ENCODE assay signal across 8 cellular contexts in the genomic region with DNA sequence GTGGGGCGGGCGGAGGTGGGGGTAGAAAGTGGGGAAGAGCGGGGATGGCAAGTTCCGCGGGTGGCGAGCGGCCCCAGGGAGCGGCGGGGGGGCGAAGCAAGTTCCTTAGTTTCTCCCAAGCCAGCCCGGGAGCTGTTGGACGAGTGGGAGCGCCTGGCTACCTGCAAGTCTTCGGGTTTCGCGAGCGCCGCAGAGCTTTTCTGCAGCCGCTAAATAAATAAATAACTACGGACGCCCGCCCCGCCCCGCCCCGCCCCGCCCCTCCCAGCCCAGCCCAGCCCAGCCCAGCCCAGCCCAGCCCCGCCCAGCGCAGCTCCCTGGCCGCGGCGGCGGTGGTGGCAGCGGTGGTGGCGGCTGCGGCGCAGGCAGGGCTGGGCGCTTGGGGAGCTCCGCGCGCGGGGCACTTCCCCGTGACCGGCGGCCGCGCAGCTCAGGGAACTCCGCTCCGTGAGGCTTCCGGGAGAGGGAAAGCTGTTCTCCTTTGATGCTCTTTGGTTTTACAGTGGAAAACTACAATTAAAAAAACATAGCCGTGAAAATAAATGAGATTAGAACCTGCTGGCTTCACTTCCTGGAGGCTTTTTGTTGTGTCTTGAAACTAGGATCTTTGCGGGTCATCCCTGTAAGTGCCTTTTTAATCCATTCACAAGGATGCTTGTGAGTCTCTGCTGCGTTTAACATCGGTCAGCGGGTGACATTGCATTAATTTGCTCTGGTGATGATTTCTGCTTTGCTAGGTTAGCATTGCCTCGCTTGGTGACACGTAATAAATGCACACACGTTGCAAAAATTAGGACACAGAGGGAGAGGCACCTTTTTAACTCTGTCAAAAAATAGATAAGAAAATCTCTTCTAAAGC. TPM values are rescaled to one million over a fixed set of nuclear protein-coding genes. Genes with fewer than 3 reads are reported as not detected.
DNase-seq lines count a peak whose midpoint lies in the region; ATAC-seq and TF ChIP-seq lines count a peak whose summit lies in the region.

Gene UBE2L5 (plus strand): TSS at position 438 of the 859 bp plus-strand sequence. CDS start 5,498 bp downstream, outside the sequence.

- H3K4me3 Mint-ChIP-seq in HFFc6: peak within 1 kb of the TSS; percentile 89

- H3K36me3 Mint-ChIP-seq in HFFc6 (ENCODE audit: low read depth): no peaks in the 10 kb centered on the region

- H3K27me3 Mint-ChIP-seq in HFFc6 (ENCODE audit: insufficient read depth): no peaks in the 10 kb centered on the region; the same call in 1 of the 2 replicates

- peak; percentile 76 for DNase-seq in DMS 273 (lab: John Stamatoyannopoulos, UW; ENCODE audit: unreplicated experiment)
- no peak for DNase-seq in DMS 273 treated with DMSO at 0.1 percent for 48 hours (lab: John Stamatoyannopoulos, UW)
- peak; percentile 91 for DNase-seq in HFFc6
- peak; percentile 39 to 53 for DNase-seq in NCI-H1930 (lab: John Stamatoyannopoulos, UW)
- DNase-seq in activated CD4-positive, CD25-positive, alpha-beta regulatory T cell treated with anti-CD3 and anti-CD28 coated beads, Interleukin-2, amount 50 U/mL, for 72 hours: peak; percentile 75
- peak; percentile 90 for DNase-seq in coronary artery (ENCODE audit: low spot score)
- peak; percentile 81 to 82 for DNase-seq in left colon
- peak in 3 of 4 experiments; percentile 35 to 62 (median 44) for DNase-seq in stimulated activated CD4-positive, alpha-beta T cell treated with anti-CD3 and anti-CD28 coated beads, Interleukin-1b, Interleukin-23, amount 100 ng/mL, for 24 hours (ENCODE audit: low read depth in 4 of 4, low spot score in 1 of 4)

- intact Hi-C loops in left colon (cut with DNase I, micrococcal nuclease): loop anchor here in 1 of 2 donors (5.0 kb wide), 1 partner anchor 40 kb away; no protein-coding TSS in a partner anchor

- ATAC-seq in left colon: peak; percentile 84

- H3K27ac ChIP-seq in coronary artery: peak within 1 kb of the TSS; percentile 84 to 96

- H3K4me1 Mint-ChIP-seq in HFFc6 (ENCODE audit: low read depth): peaks cover 48% of the 10 kb centered on the region

- H3K9me3 Mint-ChIP-seq in HFFc6: no peaks in the 10 kb centered on the region

- TF ChIP-seq CTCF in HFFc6 (IDR thresholded peaks at IDR 0.05) (no peak), coronary artery (IDR thresholded peaks at IDR 0.05) (no peak)

- peak within 1 kb of the TSS; percentile 78 for H3K4me3 ChIP-seq in coronary artery

- peak within 1 kb of the TSS; percentile 94 for H3K27ac Mint-ChIP-seq in HFFc6

RNA-seq across cellular contexts. Expression of gene UBE2L5, which starts in this region (rescaled TPM):
- total RNA-seq in HFFc6 (2021; fragmentation: NEBNext Ultra II Directional; extraction: Animal tissue kit (Norgen Biotek cat#: 25700)): under 1 TPM in 1 of 6 experiments, not detected in 5; 0.21 TPM
- total RNA-seq in left colon: not detected

Comparison
In these comparisons a context has a peak if more than half of its experiments do, and no peak if none do; other contexts are left out.
1. Peak in DNase-seq in HFFc6; RNA of the gene not detected or under 1 TPM.
2. Peak in DNase-seq and ATAC-seq in left colon; RNA of the gene not detected or under 1 TPM.